8 cellular contexts compared by ENCODE assay signal in genomic region chr16:12228607-12229499, GRCh38.
A peak's percentile ranks its signal among the peaks of the same experiment; 100 is the strongest.
DNase-seq lines count a peak whose midpoint lies in the region; ATAC-seq and TF ChIP-seq lines count a peak whose summit lies in the region.

No MANE protein-coding gene starts in this region.

- in situ Hi-C loops in ACHN (cut with HindIII; ENCODE audit: low pct_ligation_motif_present, low pct_unique_long_range_greater_than_20kb, low sequenced_read_pairs) = no loop called here

- no peak overlapping the region for H3K4me2 ChIP-seq in neural progenitor cell

- H3K9ac ChIP-seq in neural progenitor cell = no peak overlapping the region

- no peaks in the 10 kb centered on the region for H3K79me2 ChIP-seq in neural progenitor cell (ENCODE audit: low read depth)

- no peaks in the 10 kb centered on the region for H3K9me3 Mint-ChIP-seq in neural progenitor cell

- no peak for ATAC-seq in GM21390 (IDR thresholded peaks at IDR 0.05; ENCODE audit: unreplicated experiment)

- no peak overlapping the region for H3K27ac ChIP-seq in neural progenitor cell

- H3K36me3 Mint-ChIP-seq in neural progenitor cell = no peaks in the 10 kb centered on the region

- H2AFZ ChIP-seq in neural progenitor cell (replicated peaks) = no peak overlapping the region

- H3K9me3 ChIP-seq in neural progenitor cell (ENCODE audit: low read depth) = no peaks in the 10 kb centered on the region

- H3K4me1 ChIP-seq in neural progenitor cell = no peaks in the 10 kb centered on the region

- H4K20me1 ChIP-seq in neural progenitor cell (ENCODE audit: low read depth) = peaks cover 3% of the 10 kb centered on the region

- no peaks in the 10 kb centered on the region for H3K27me3 Mint-ChIP-seq in neural progenitor cell (ENCODE audit: insufficient read depth, low read depth)

- TF ChIP-seq CTCF in WI38 (IDR thresholded peaks at IDR 0.05; ENCODE audit: low read depth, low read length) (peak; percentile 86), fibroblast of the aortic adventitia (IDR thresholded peaks at IDR 0.05; ENCODE audit: insufficient read depth, low read length) (peak; percentile 84), neural progenitor cell (IDR thresholded peaks at IDR 0.05) (peak; percentile 73)

- H3K36me3 ChIP-seq in neural progenitor cell = no peaks in the 10 kb centered on the region

- H3K27me3 ChIP-seq in neural progenitor cell = no peaks in the 10 kb centered on the region

- DNase-seq in ACHN (peak; percentile 67), GM04503 (ENCODE audit: low read depth) (peak; percentile 59), NCI-H146 treated with DMSO at 0.1 percent for 48 hours (lab: John Stamatoyannopoulos, UW; ENCODE audit: unreplicated experiment) (peak; percentile 68), fibroblast of the aortic adventitia (ENCODE audit: low read depth) (peak; percentile 72), neural progenitor cell (ENCODE audit: low spot score) (peak; percentile 74)
- DNase-seq in activated effector memory CD4-positive, alpha-beta T cell treated with anti-CD3 and anti-CD28 coated beads, Interleukin-2, amount 50 U/mL, for 16 hours = no peak

- H3K4me3 ChIP-seq in WI38 (ENCODE audit: low read depth, low read length) (no peak overlapping the region), fibroblast of the aortic adventitia (ENCODE audit: low read depth, low read length) (no peak overlapping the region), neural progenitor cell (no peak overlapping the region)

- peaks cover 6% of the 10 kb centered on the region for H3K4me1 Mint-ChIP-seq in neural progenitor cell

- H3K4me3 Mint-ChIP-seq in neural progenitor cell = no peak overlapping the region

- H3F3A ChIP-seq in neural progenitor cell (ENCODE audit: low read depth) = no peaks in the 10 kb centered on the region

- no peak overlapping the region for H3K27ac Mint-ChIP-seq in neural progenitor cell
